8 cellular contexts compared by ENCODE assay signal in genomic region chr4:37970702-37971101, GRCh38.
A peak's percentile ranks its signal among the peaks of the same experiment; 100 is the strongest.
DNase-seq lines count a peak whose midpoint lies in the region; ATAC-seq lines count a peak whose summit lies in the region.

No MANE protein-coding gene starts in this region.

- no peaks in the 10 kb centered on the region for H3K27me3 ChIP-seq in adipocyte (replicated peaks; ENCODE audit: control insufficient read depth, insufficient read depth, low read length)

- peak; percentile 87 for DNase-seq in DMS53 (lab: John Stamatoyannopoulos, UW)
- peak; percentile 17 for DNase-seq in SW480 (ENCODE audit: low spot score)
- DNase-seq in adipocyte (ENCODE audit: low read depth) = peak; percentile 20
- peak; percentile 43 for DNase-seq in iPS-NIHi7 (ENCODE audit: extremely low spot score)
- peak; percentile 24 to 63 (median 38) for DNase-seq in stimulated activated CD4-positive, alpha-beta T cell treated with anti-CD3 and anti-CD28 coated beads, TNF-alpha, amount 100 ng/mL, for 24 hours (ENCODE audit: low read depth in 3 of 3)
- no peak for DNase-seq in NCI-H187 (lab: John Stamatoyannopoulos, UW)

- H3K9me3 ChIP-seq in adipocyte (ENCODE audit: control insufficient read depth, low read length) = no peaks in the 10 kb centered on the region

- H3K4me1 ChIP-seq in adipocyte (ENCODE audit: control insufficient read depth, insufficient read depth, low read length) = peaks cover 11% of the 10 kb centered on the region

- ATAC-seq in HG02759 (IDR thresholded peaks at IDR 0.05; ENCODE audit: unreplicated experiment) (peak; percentile 73), HG03139 (IDR thresholded peaks at IDR 0.05; ENCODE audit: unreplicated experiment) (no peak)

- no peak overlapping the region for H3K4me3 ChIP-seq in adipocyte (ENCODE audit: low read length)

- H3K36me3 ChIP-seq in adipocyte (ENCODE audit: control insufficient read depth, insufficient read depth, low read length, severe bottlenecking) = no peaks in the 10 kb centered on the region

- H3K9ac ChIP-seq in adipocyte (ENCODE audit: low read length) = no peak overlapping the region

Comparison
In these comparisons a context has a peak if more than half of its experiments do, and no peak if none do; other contexts are left out.
1. DNase-seq: peak in DMS53 (single experiment), SW480 (single experiment), adipocyte (single experiment), iPS-NIHi7 (single experiment) and stimulated activated CD4-positive, alpha-beta T cell treated with anti-CD3 and anti-CD28 coated beads, TNF-alpha, amount 100 ng/mL, for 24 hours (3 of 3); none in NCI-H187 (0 of 2).